Comparison of ENCODE assay signal across 25 cellular contexts in genomic region chr18:27211569-27211968, GRCh38. TPM values are rescaled to one million over a fixed set of nuclear protein-coding genes. Genes with fewer than 3 reads are reported as not detected.
"Had no signal": no experiment of that assay in that cellular context is flagged by ENCODE, and none has a peak within 500 bp of the region (broad histone marks: within the 10 kb centered on the region; RNA-seq: fewer than 3 reads in every experiment).

No MANE protein-coding gene starts in this region.

- H3K27ac ChIP-seq: breast epithelium had no signal

- H3K36me3 ChIP-seq: breast epithelium had no signal

- H3K9me3 Mint-ChIP-seq: activated B cell treated with CpG ODN at 0.5 μM for 24 hours; activated CD4-positive, alpha-beta T cell treated with anti-CD3 and anti-CD28 coated beads, Interleukin-2, amount 10 ng/mL, durations not matched to agents 24 days and 14 days had no signal

- H3K4me1 ChIP-seq: breast epithelium had no signal

- ATAC-seq: activated CD8-positive, alpha-beta memory T cell treated with anti-CD3 and anti-CD28 coated beads, Interleukin-2, amount 10 ng/mL, durations not matched to agents 7 days and 5 days; K562 had no signal

- H3K4me1 Mint-ChIP-seq: activated B cell treated with CpG ODN at 0.5 μM for 24 hours; activated CD4-positive, alpha-beta T cell treated with anti-CD3 and anti-CD28 coated beads, Interleukin-2, amount 10 ng/mL, durations not matched to agents 24 days and 14 days; activated CD8-positive, alpha-beta memory T cell treated with anti-CD3 and anti-CD28 coated beads, Interleukin-2, amount 10 ng/mL, durations not matched to agents 7 days and 5 days; activated naive CD4-positive, alpha-beta T cell treated with anti-CD3 and anti-CD28 coated beads, Interleukin-2, amount 50 U/mL, for 24 hours had no signal

- H3K27me3 Mint-ChIP-seq: activated B cell treated with CpG ODN at 0.5 μM for 24 hours; activated CD4-positive, alpha-beta T cell treated with anti-CD3 and anti-CD28 coated beads, Interleukin-2, amount 10 ng/mL, durations not matched to agents 24 days and 14 days; activated CD8-positive, alpha-beta memory T cell treated with anti-CD3 and anti-CD28 coated beads, Interleukin-2, amount 10 ng/mL, durations not matched to agents 7 days and 5 days; activated naive CD4-positive, alpha-beta T cell treated with anti-CD3 and anti-CD28 coated beads, Interleukin-2, amount 50 U/mL, for 24 hours; activated T-cell treated with anti-CD3 and anti-CD28 coated beads, Interleukin-2, amount 50 U/mL, for 24 hours had no signal

- H3K4me3 Mint-ChIP-seq: activated B cell treated with CpG ODN at 0.5 μM for 24 hours; activated CD4-positive, alpha-beta T cell treated with anti-CD3 and anti-CD28 coated beads, Interleukin-2, amount 10 ng/mL, durations not matched to agents 24 days and 14 days; activated CD8-positive, alpha-beta memory T cell treated with anti-CD3 and anti-CD28 coated beads, Interleukin-2, amount 10 ng/mL, durations not matched to agents 7 days and 5 days; activated naive CD4-positive, alpha-beta T cell treated with anti-CD3 and anti-CD28 coated beads, Interleukin-2, amount 50 U/mL, for 24 hours; activated T-cell treated with anti-CD3 and anti-CD28 coated beads, Interleukin-2, amount 50 U/mL, for 24 hours; activated T-helper 1 cell treated with anti-CD3 and anti-CD28 coated beads, Interleukin-12 subunit alpha, Interleukin-12 subunit beta, Interleukin-2, Interleukin-4 antibody, amounts not matched to agents 30 ng/mL and 10 ng/mL and 1 ng/mL, durations not matched to agents 14 hours and 24 hours and 36 hours; T-helper 1 cell treated with Interleukin-12 subunit alpha and Interleukin-12 subunit beta and Interleukin-4 antibody, amounts not matched to agents 30 μg/mL and 1 μg/mL, for 36 hours had no signal

- H3K4me3 ChIP-seq: breast epithelium, K562 had no signal

- H3K27me3 ChIP-seq: breast epithelium had no signal

- H3K9me3 ChIP-seq: breast epithelium had no signal

- H3K36me3 Mint-ChIP-seq: activated CD8-positive, alpha-beta memory T cell treated with anti-CD3 and anti-CD28 coated beads, Interleukin-2, amount 10 ng/mL, durations not matched to agents 7 days and 5 days; activated naive CD4-positive, alpha-beta T cell treated with anti-CD3 and anti-CD28 coated beads, Interleukin-2, amount 50 U/mL, for 24 hours had no signal

- DNase-seq: activated B cell treated with CpG ODN at 0.5 μM for 24 hours; activated CD4-positive, alpha-beta T cell treated with anti-CD3 and anti-CD28 coated beads for 1 hour; activated CD4-positive, alpha-beta T cell treated with anti-CD3 and anti-CD28 coated beads, Interleukin-2, amount 10 ng/mL, durations not matched to agents 24 days and 14 days; activated CD4-positive, alpha-beta T cell treated with anti-CD3 and anti-CD28 coated beads, Interleukin-2, amount 50 U/mL, for 48 hours; activated CD8-positive, alpha-beta memory T cell treated with anti-CD3 and anti-CD28 coated beads, Interleukin-2, amount 10 ng/mL, durations not matched to agents 7 days and 5 days; activated effector memory CD4-positive, alpha-beta T cell treated with Interleukin-2 at 50 U/mL for 16 hours; activated naive CD4-positive, alpha-beta T cell; activated T-cell treated with anti-CD3 and anti-CD28 coated beads, Interleukin-2, amount 50 U/mL, for 24 hours; aorta; caudate nucleus; Karpas-422; NCI-H1048; NCI-H1694; NCI-H2029 treated with DMSO at 0.1 percent for 48 hours; NCI-H446 treated with DMSO at 0.1 percent for 48 hours; NCI-H524 treated with DMSO at 0.1 percent for 48 hours; NCI-H774; NK-92 treated with Interleukin-12 subunit alpha and Interleukin-12 subunit beta, amount 100 ng/mL, for 24 hours; SHP77 treated with DMSO at 0.1 percent for 48 hours had no signal

- H3K27ac Mint-ChIP-seq: activated B cell treated with CpG ODN at 0.5 μM for 24 hours; activated CD4-positive, alpha-beta T cell treated with anti-CD3 and anti-CD28 coated beads, Interleukin-2, amount 10 ng/mL, durations not matched to agents 24 days and 14 days; activated CD8-positive, alpha-beta memory T cell treated with anti-CD3 and anti-CD28 coated beads, Interleukin-2, amount 10 ng/mL, durations not matched to agents 7 days and 5 days; activated naive CD4-positive, alpha-beta T cell treated with anti-CD3 and anti-CD28 coated beads, Interleukin-2, amount 50 U/mL, for 24 hours; activated T-cell treated with anti-CD3 and anti-CD28 coated beads, Interleukin-2, amount 50 U/mL, for 24 hours; activated T-helper 1 cell treated with anti-CD3 and anti-CD28 coated beads, Interleukin-12 subunit alpha, Interleukin-12 subunit beta, Interleukin-2, Interleukin-4 antibody, amounts not matched to agents 30 ng/mL and 10 ng/mL and 1 ng/mL, durations not matched to agents 14 hours and 24 hours and 36 hours; T-helper 1 cell treated with Interleukin-12 subunit alpha and Interleukin-12 subunit beta and Interleukin-4 antibody, amounts not matched to agents 30 μg/mL and 1 μg/mL, for 36 hours had no signal

RNA-seq across cellular contexts. Expression of gene CHST9, which starts 26.5 kb away (rescaled TPM):
- total RNA-seq: activated B cell treated with CpG ODN at 0.5 μM for 24 hours; activated CD4-positive, alpha-beta T cell treated with anti-CD3 and anti-CD28 coated beads, Interleukin-2, amount 10 ng/mL, durations not matched to agents 24 days and 14 days; activated CD8-positive, alpha-beta memory T cell treated with anti-CD3 and anti-CD28 coated beads, Interleukin-2, amount 10 ng/mL, durations not matched to agents 7 days and 5 days; activated T-helper 1 cell treated with anti-CD3 and anti-CD28 coated beads, Interleukin-12 subunit alpha, Interleukin-12 subunit beta, Interleukin-2, Interleukin-4 antibody, amounts not matched to agents 30 ng/mL and 10 ng/mL and 1 ng/mL, durations not matched to agents 14 hours and 24 hours and 36 hours; K562; SK-MEL-5 had no signal
- polyA plus RNA-seq: aorta, K562 had no signal
